In the genomic region with DNA sequence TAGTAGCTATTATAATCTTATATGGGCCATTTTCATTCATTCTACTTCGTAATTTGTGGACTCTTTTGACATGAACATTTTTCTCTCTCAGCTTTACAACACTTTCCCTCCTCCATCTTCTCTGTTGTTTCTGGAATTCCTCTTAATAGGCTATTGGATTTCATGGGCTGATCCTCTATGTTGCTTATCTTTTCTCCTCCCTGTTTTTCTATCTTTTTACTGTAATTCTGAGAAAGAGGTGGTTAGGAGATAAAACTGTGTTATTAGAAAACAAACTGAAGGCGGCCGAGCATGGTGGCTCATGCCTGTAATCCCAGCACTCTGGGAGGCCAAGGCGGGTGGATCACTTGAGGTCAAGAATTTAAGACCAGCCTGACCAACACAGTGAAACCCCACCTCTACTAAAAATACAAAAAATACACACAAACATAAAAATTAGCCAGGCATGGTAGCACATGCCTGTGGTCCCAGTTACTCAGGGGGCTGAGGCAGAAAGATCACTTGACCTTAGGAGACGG, we compare ENCODE assay signal across 1 cellular context.
TF ChIP-seq lines count a peak whose summit lies in the region.

No MANE protein-coding gene starts in this region.

TF ChIP-seq in HEK293, 187 proteins besides CTCF, POLR2A, EP300 and RAD21 (continued from another document):
- TF ChIP-seq, protein P1, sequence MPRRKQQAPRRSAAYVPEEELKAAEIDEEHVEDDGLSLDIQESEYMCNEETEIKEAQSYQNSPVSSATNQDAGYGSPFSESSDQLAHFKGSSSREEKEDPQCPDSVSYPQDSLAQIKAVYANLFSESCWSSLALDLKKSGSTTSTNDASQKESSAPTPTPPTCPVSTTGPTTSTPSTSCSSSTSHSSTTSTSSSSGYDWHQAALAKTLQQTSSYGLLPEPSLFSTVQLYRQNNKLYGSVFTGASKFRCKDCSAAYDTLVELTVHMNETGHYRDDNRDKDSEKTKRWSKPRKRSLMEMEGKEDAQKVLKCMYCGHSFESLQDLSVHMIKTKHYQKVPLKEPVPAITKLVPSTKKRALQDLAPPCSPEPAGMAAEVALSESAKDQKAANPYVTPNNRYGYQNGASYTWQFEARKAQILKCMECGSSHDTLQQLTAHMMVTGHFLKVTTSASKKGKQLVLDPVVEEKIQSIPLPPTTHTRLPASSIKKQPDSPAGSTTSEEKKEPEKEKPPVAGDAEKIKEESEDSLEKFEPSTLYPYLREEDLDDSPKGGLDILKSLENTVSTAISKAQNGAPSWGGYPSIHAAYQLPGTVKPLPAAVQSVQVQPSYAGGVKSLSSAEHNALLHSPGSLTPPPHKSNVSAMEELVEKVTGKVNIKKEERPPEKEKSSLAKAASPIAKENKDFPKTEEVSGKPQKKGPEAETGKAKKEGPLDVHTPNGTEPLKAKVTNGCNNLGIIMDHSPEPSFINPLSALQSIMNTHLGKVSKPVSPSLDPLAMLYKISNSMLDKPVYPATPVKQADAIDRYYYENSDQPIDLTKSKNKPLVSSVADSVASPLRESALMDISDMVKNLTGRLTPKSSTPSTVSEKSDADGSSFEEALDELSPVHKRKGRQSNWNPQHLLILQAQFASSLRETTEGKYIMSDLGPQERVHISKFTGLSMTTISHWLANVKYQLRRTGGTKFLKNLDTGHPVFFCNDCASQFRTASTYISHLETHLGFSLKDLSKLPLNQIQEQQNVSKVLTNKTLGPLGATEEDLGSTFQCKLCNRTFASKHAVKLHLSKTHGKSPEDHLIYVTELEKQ (tag by site-specific recombination; IDR thresholded peaks at IDR 0.05; ENCODE audit: borderline replicate concordance) = no peak
